In genomic region chr6:50030777-50031562, GRCh38 we compare ENCODE assay signal across 9 cellular contexts. TPM values are rescaled to one million over a fixed set of nuclear protein-coding genes. Genes with fewer than 3 reads are reported as not detected.
DNase-seq lines count a peak whose midpoint lies in the region; ATAC-seq and TF ChIP-seq lines count a peak whose summit lies in the region.
"Had no signal": no experiment of that assay in that cellular context is flagged by ENCODE, and none has a peak within 500 bp of the region (broad histone marks: within the 10 kb centered on the region; RNA-seq: fewer than 3 reads in every experiment).

No MANE protein-coding gene starts in this region.

- H3K4me3 ChIP-seq in A673 (ENCODE audit: low read depth, low read length, poor library complexity, severe bottlenecking) (no peak overlapping the region), epithelial cell of esophagus (ENCODE audit: low read length) (no peak overlapping the region)
- H3K4me3 ChIP-seq in CD8-positive, alpha-beta memory T cell (ENCODE audit: low read length), result no peak overlapping the region
- H3K4me3 ChIP-seq: heart right ventricle had no signal

- no peaks in the 10 kb centered on the region for H3K9me3 ChIP-seq in A673 (ENCODE audit: low read depth, low read length, poor library complexity, severe bottlenecking)
- H3K9me3 ChIP-seq in CD8-positive, alpha-beta memory T cell (ENCODE audit: low read length), result no peaks in the 10 kb centered on the region

- peaks cover 3% of the 10 kb centered on the region for H3K27me3 ChIP-seq in A673 (replicated peaks; ENCODE audit: insufficient read depth, low read depth, low read length, poor library complexity)
- H3K27me3 ChIP-seq in CD8-positive, alpha-beta memory T cell (ENCODE audit: insufficient read depth, low read length, poor library complexity, severe bottlenecking), result no peaks in the 10 kb centered on the region
- H3K27me3 ChIP-seq: heart right ventricle had no signal

- DNase-seq in A673 (ENCODE audit: low spot score) (peak; percentile 42), NCI-H2029 treated with DMSO at 0.1 percent for 48 hours (lab: John Stamatoyannopoulos, UW) (peak; percentile 72), epithelial cell of esophagus (ENCODE audit: low read depth) (peak; percentile 52)
- DNase-seq in CD8-positive, alpha-beta memory T cell, result no peak
- DNase-seq in T-helper 2 cell treated with Interferon-gamma antibody and Interleukin-4, amounts not matched to agents 5 μg/mL and 100 μg/mL, for 36 hours (ENCODE audit: low spot score), result no peak
- no peak for DNase-seq in activated naive CD4-positive, alpha-beta T cell treated with anti-CD3 and anti-CD28 coated beads, Interleukin-2, amount 50 U/mL, for 16 hours
- DNase-seq: heart right ventricle had no signal

- intact Hi-C loops in A673 (cut with micrococcal nuclease; ENCODE audit: unreplicated experiment), result loop anchor here (10.0 kb wide), 1 partner anchor 406 kb away; no protein-coding TSS in a partner anchor

- no peaks in the 10 kb centered on the region for H3K36me3 ChIP-seq in A673 (ENCODE audit: insufficient read depth, low read length, poor library complexity, severe bottlenecking)
- H3K36me3 ChIP-seq in CD8-positive, alpha-beta memory T cell (ENCODE audit: insufficient read depth, low read length), result no peaks in the 10 kb centered on the region
- H3K36me3 ChIP-seq: heart right ventricle had no signal

- ATAC-seq in GM19324 (IDR thresholded peaks at IDR 0.05; ENCODE audit: low FRiP score, unreplicated experiment), result peak; percentile 78
- no peak for ATAC-seq in stimulated activated memory B cell treated with anti-CD40 and anti-IgM and Interleukin-4, amounts not matched to agents 10 μg/mL and 1 μg/mL and 100 μg/mL, for 72 hours
- ATAC-seq: heart right ventricle had no signal

- H3K4me1 Mint-ChIP-seq in CD8-positive, alpha-beta memory T cell, result no peaks in the 10 kb centered on the region
- no peaks in the 10 kb centered on the region for H3K4me1 Mint-ChIP-seq in T-helper 2 cell treated with Interferon-gamma antibody and Interleukin-4, amounts not matched to agents 5 μg/mL and 100 μg/mL, for 36 hours (ENCODE audit: low read depth)
- H3K4me1 Mint-ChIP-seq in stimulated activated memory B cell treated with anti-CD40 and anti-IgM and Interleukin-4, amounts not matched to agents 10 μg/mL and 1 μg/mL and 100 μg/mL, for 72 hours, result no peaks in the 10 kb centered on the region

- CTCF ChIA-PET in A673 (lab: Charles Lee), result no interaction called here
- CTCF ChIA-PET in CD8-positive, alpha-beta memory T cell (lab: Charles Lee), result no interaction called here

- no TSS peak for BruUV-seq in A673 (replicated peaks; lab: Mats Ljungman, UMichigan)

- H3K9me3 Mint-ChIP-seq in CD8-positive, alpha-beta memory T cell, result peaks cover 13 to 33% (median 18%) of the 10 kb centered on the region in 5 donors
- H3K9me3 Mint-ChIP-seq in T-helper 2 cell treated with Interferon-gamma antibody and Interleukin-4, amounts not matched to agents 5 μg/mL and 100 μg/mL, for 36 hours, result no peaks in the 10 kb centered on the region
- peaks cover 17% of the 10 kb centered on the region for H3K9me3 Mint-ChIP-seq in stimulated activated memory B cell treated with anti-CD40 and anti-IgM and Interleukin-4, amounts not matched to agents 10 μg/mL and 1 μg/mL and 100 μg/mL, for 72 hours

- TF ChIP-seq CTCF in A673 (conservative IDR thresholded peaks at IDR 0.05; ENCODE audit: low read depth, low read length) (peak; percentile 67), epithelial cell of esophagus (IDR thresholded peaks at IDR 0.05; ENCODE audit: insufficient read depth, low read depth, low read length, missing control alignments) (peak; percentile 61)

- no peak overlapping the region for H3K4me3 Mint-ChIP-seq in CD8-positive, alpha-beta memory T cell
- no peak overlapping the region for H3K4me3 Mint-ChIP-seq in T-helper 2 cell treated with Interferon-gamma antibody and Interleukin-4, amounts not matched to agents 5 μg/mL and 100 μg/mL, for 36 hours
- H3K4me3 Mint-ChIP-seq in stimulated activated memory B cell treated with anti-CD40 and anti-IgM and Interleukin-4, amounts not matched to agents 10 μg/mL and 1 μg/mL and 100 μg/mL, for 72 hours, result no peak overlapping the region

- H3K27me3 Mint-ChIP-seq in CD8-positive, alpha-beta memory T cell, result no peaks in the 10 kb centered on the region
- no peaks in the 10 kb centered on the region for H3K27me3 Mint-ChIP-seq in T-helper 2 cell treated with Interferon-gamma antibody and Interleukin-4, amounts not matched to agents 5 μg/mL and 100 μg/mL, for 36 hours (ENCODE audit: low read depth)
- no peaks in the 10 kb centered on the region for H3K27me3 Mint-ChIP-seq in stimulated activated memory B cell treated with anti-CD40 and anti-IgM and Interleukin-4, amounts not matched to agents 10 μg/mL and 1 μg/mL and 100 μg/mL, for 72 hours

- no peaks in the 10 kb centered on the region for H3K4me1 ChIP-seq in A673 (ENCODE audit: insufficient read depth, low read length, poor library complexity, severe bottlenecking)
- no peaks in the 10 kb centered on the region for H3K4me1 ChIP-seq in CD8-positive, alpha-beta memory T cell (ENCODE audit: insufficient read depth, low read length)
- H3K4me1 ChIP-seq: heart right ventricle had no signal

- H3K36me3 Mint-ChIP-seq in CD8-positive, alpha-beta memory T cell, result no peaks in the 10 kb centered on the region
- H3K36me3 Mint-ChIP-seq in T-helper 2 cell treated with Interferon-gamma antibody and Interleukin-4, amounts not matched to agents 5 μg/mL and 100 μg/mL, for 36 hours (ENCODE audit: low read depth), result no peaks in the 10 kb centered on the region
- no peaks in the 10 kb centered on the region for H3K36me3 Mint-ChIP-seq in stimulated activated memory B cell treated with anti-CD40 and anti-IgM and Interleukin-4, amounts not matched to agents 10 μg/mL and 1 μg/mL and 100 μg/mL, for 72 hours

- H3K27ac Mint-ChIP-seq in CD8-positive, alpha-beta memory T cell, result no peak overlapping the region
- no peak overlapping the region for H3K27ac Mint-ChIP-seq in T-helper 2 cell treated with Interferon-gamma antibody and Interleukin-4, amounts not matched to agents 5 μg/mL and 100 μg/mL, for 36 hours
- H3K27ac Mint-ChIP-seq in stimulated activated memory B cell treated with anti-CD40 and anti-IgM and Interleukin-4, amounts not matched to agents 10 μg/mL and 1 μg/mL and 100 μg/mL, for 72 hours, result no peak overlapping the region

- POLR2A ChIA-PET in A673 (lab: Charles Lee; ENCODE audit: low non-redundant PET), result no interaction called here
- POLR2A ChIA-PET in CD8-positive, alpha-beta memory T cell (lab: Charles Lee), result no interaction called here

- no peak overlapping the region for H3K27ac ChIP-seq in A673 (ENCODE audit: low read depth, low read length, poor library complexity, severe bottlenecking)
- no peak overlapping the region for H3K27ac ChIP-seq in CD8-positive, alpha-beta memory T cell (ENCODE audit: low read depth, low read length)
- H3K27ac ChIP-seq: heart right ventricle had no signal

RNA-seq across cellular contexts. Expression of gene DEFB110, which starts 9.2 kb away (rescaled TPM):
- not detected in 2 replicates for total RNA-seq in A673 (2021)
- total RNA-seq in CD8-positive, alpha-beta memory T cell, result not detected
- not detected for polyA plus RNA-seq in CD8-positive, alpha-beta memory T cell
- total RNA-seq: heart right ventricle had no signal
- polyA plus RNA-seq: heart right ventricle had no signal

RNA-seq across cellular contexts. Expression of gene DEFB112, which starts 18.8 kb away (rescaled TPM):
- total RNA-seq in A673 (2021), result not detected in 2 replicates
- total RNA-seq in CD8-positive, alpha-beta memory T cell, result not detected
- polyA plus RNA-seq in CD8-positive, alpha-beta memory T cell, result not detected
- total RNA-seq: heart right ventricle had no signal
- polyA plus RNA-seq: heart right ventricle had no signal

Comparison
In these comparisons a context has a peak if more than half of its experiments do, and no peak if none do; other contexts are left out.
1. DNase-seq: peak in A673 (single experiment), NCI-H2029 treated with DMSO at 0.1 percent for 48 hours (single experiment) and epithelial cell of esophagus (single experiment); none in CD8-positive, alpha-beta memory T cell (0 of 5), T-helper 2 cell treated with Interferon-gamma antibody and Interleukin-4, amounts not matched to agents 5 μg/mL and 100 μg/mL, for 36 hours (single experiment) and activated naive CD4-positive, alpha-beta T cell treated with anti-CD3 and anti-CD28 coated beads, Interleukin-2, amount 50 U/mL, for 16 hours (single experiment).